ENCODE assay signal across 16 cellular contexts in the genomic region with DNA sequence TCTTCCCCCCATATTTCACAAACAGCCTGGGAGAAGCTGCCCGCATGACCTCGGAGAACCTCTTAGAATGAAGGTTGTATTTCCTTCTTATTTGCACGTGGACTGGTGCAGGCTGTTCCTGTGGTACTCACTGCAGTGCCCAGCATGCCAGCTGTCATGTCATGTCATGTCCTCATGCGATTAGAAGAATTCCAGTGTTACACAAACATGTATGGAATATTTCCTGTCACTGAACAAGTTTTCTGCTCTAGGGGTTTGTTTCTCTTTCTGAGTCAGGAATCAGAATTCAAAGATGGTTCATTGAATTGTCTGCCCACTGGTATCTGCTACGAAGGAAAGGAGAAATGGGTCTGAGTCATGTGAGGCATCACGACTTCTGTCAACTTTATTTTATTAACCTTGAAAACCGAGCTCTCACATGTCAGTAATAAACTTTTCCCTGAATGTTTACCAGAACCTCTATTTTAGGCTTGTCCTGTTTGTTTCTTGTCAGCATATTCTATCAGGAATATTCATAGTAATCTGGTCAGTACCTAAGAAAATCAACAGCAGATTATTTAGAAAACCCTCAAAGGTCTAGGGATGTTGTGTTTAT.
"Had no signal": no experiment of that assay in that cellular context is flagged by ENCODE, and none has a peak within 500 bp of the region (broad histone marks: within the 10 kb centered on the region; RNA-seq: fewer than 3 reads in every experiment).

No MANE protein-coding gene starts in this region.

- H3K9me3 ChIP-seq: ovary had no signal

- FAIRE-seq: urothelium cell line had no signal

- H3K4me3 Mint-ChIP-seq: activated naive CD4-positive, alpha-beta T cell treated with anti-CD3 and anti-CD28 coated beads, Interleukin-2, amount 50 U/mL, for 24 hours; neural progenitor cell had no signal

- H2AFZ ChIP-seq: neural progenitor cell had no signal

- H3K27ac ChIP-seq: brain microvascular endothelial cell, esophagus squamous epithelium, neural progenitor cell, ovary had no signal

- H3K4me2 ChIP-seq: neural progenitor cell had no signal

- DNase-seq: activated CD4-positive, alpha-beta T cell treated with anti-CD3 and anti-CD28 coated beads, Interleukin-2, amount 50 U/mL, for 4 hours; activated effector memory CD4-positive, alpha-beta T cell treated with Interleukin-2 at 50 U/mL for 16 hours; activated T-cell treated with anti-CD3 and anti-CD28 coated beads, Interleukin-2, amount 50 U/mL, for 1 hour; amniotic stem cell; brain microvascular endothelial cell; esophagus squamous epithelium; foreskin fibroblast; head of caudate nucleus; islet precursor cell; ovary; stimulated activated CD4-positive, alpha-beta T cell treated with anti-CD3 and anti-CD28 coated beads, Interleukin-12 subunit alpha, Interleukin-12 subunit beta, amount 100 ng/mL, for 4 hours; stimulated activated naive CD4-positive, alpha-beta T cell treated with Interleukin-2 at 50 U/mL for 16 hours; T-helper 2 cell had no signal

- H3K27me3 Mint-ChIP-seq: activated naive CD4-positive, alpha-beta T cell treated with anti-CD3 and anti-CD28 coated beads, Interleukin-2, amount 50 U/mL, for 24 hours had no signal

- H3K4me1 Mint-ChIP-seq: activated naive CD4-positive, alpha-beta T cell treated with anti-CD3 and anti-CD28 coated beads, Interleukin-2, amount 50 U/mL, for 24 hours had no signal

- H3K9me3 Mint-ChIP-seq: activated naive CD4-positive, alpha-beta T cell treated with anti-CD3 and anti-CD28 coated beads, Interleukin-2, amount 50 U/mL, for 24 hours; neural progenitor cell had no signal

- H3K36me3 ChIP-seq: brain microvascular endothelial cell, esophagus squamous epithelium, neural progenitor cell, ovary had no signal

- H3K27ac Mint-ChIP-seq: activated naive CD4-positive, alpha-beta T cell treated with anti-CD3 and anti-CD28 coated beads, Interleukin-2, amount 50 U/mL, for 24 hours; neural progenitor cell had no signal

- H3K36me3 Mint-ChIP-seq: neural progenitor cell had no signal

- H3K4me1 ChIP-seq: neural progenitor cell had no signal

- H3K9ac ChIP-seq: neural progenitor cell had no signal

- H3K27me3 ChIP-seq: brain microvascular endothelial cell, neural progenitor cell, ovary had no signal

- H3K4me3 ChIP-seq: esophagus squamous epithelium, neural progenitor cell, ovary had no signal
